15 cellular contexts compared by ENCODE assay signal in genomic region chr6:42199106-42199981, GRCh38. TPM values are rescaled to one million over a fixed set of nuclear protein-coding genes. Genes with fewer than 3 reads are reported as not detected.
DNase-seq lines count a peak whose midpoint lies in the region; ATAC-seq, FAIRE-seq and TF ChIP-seq lines count a peak whose summit lies in the region.
"Had no signal": no experiment of that assay in that cellular context is flagged by ENCODE, and none has a peak within 500 bp of the region (broad histone marks: within the 10 kb centered on the region; RNA-seq: fewer than 3 reads in every experiment).

No MANE protein-coding gene starts in this region.

- peaks cover 27% of the 10 kb centered on the region for H3K4me1 Mint-ChIP-seq in MCF 10A (ENCODE audit: insufficient read depth, unreplicated experiment)
- H3K4me1 Mint-ChIP-seq: activated naive CD4-positive, alpha-beta T cell treated with anti-CD3 and anti-CD28 coated beads, Interleukin-2, amount 50 U/mL, for 24 hours had no signal

- no peaks in the 10 kb centered on the region for H3K9me3 ChIP-seq in breast epithelium
- peaks cover 0 to 3% (median 0%) of the 10 kb centered on the region in 4 donors for H3K9me3 ChIP-seq in esophagus muscularis mucosa
- no peaks in the 10 kb centered on the region for H3K9me3 ChIP-seq in uterus
- H3K9me3 ChIP-seq: neutrophil, transverse colon had no signal

- BruUV-seq in MCF 10A (replicated peaks; lab: Mats Ljungman, UMichigan): no TSS peak

- POLR2A ChIA-PET in MCF 10A (lab: Yijun Ruan, JAX): interaction anchor here (0.6 to 1.3 kb wide), 2 partner anchors 26 to 258 kb away, joined by 3 to 5 read pairs; no protein-coding TSS in a partner anchor
- POLR2A ChIA-PET in RWPE1 (lab: Yijun Ruan, JAX; ENCODE audit: low non-redundant PET): no interaction called here

- TF ChIP-seq POLR2A in breast epithelium (IDR thresholded peaks at IDR 0.05): no peak
- no peak for TF ChIP-seq POLR2A in esophagus muscularis mucosa (IDR thresholded peaks at IDR 0.05; ENCODE audit: low read depth)
- TF ChIP-seq POLR2A in uterus (IDR thresholded peaks at IDR 0.05): no peak
- no peak for TF ChIP-seq POLR2A in GM12891 (IDR thresholded peaks at IDR 0.05; ENCODE audit: low read depth, low read length)

- no peaks in the 10 kb centered on the region for H3K27me3 Mint-ChIP-seq in MCF 10A (ENCODE audit: insufficient read depth, unreplicated experiment)
- H3K27me3 Mint-ChIP-seq: activated naive CD4-positive, alpha-beta T cell treated with anti-CD3 and anti-CD28 coated beads, Interleukin-2, amount 50 U/mL, for 24 hours; effector memory CD8-positive, alpha-beta T cell had no signal

- no peak for TF ChIP-seq CTCF in MCF 10A (IDR thresholded peaks at IDR 0.05; ENCODE audit: unreplicated experiment)
- no peak for TF ChIP-seq CTCF in breast epithelium (IDR thresholded peaks at IDR 0.05)
- no peak for TF ChIP-seq CTCF in RWPE1 (conservative IDR thresholded peaks at IDR 0.05; ENCODE audit: low read depth)
- TF ChIP-seq CTCF in esophagus muscularis mucosa (IDR thresholded peaks at IDR 0.05): no peak
- TF ChIP-seq CTCF in uterus (IDR thresholded peaks at IDR 0.05): no peak

- CTCF ChIA-PET in MCF 10A (lab: Yijun Ruan, JAX) (interaction anchor here (0.6 to 0.7 kb wide), 2 partner anchors 224 to 454 kb away, joined by 3 to 5 read pairs; no protein-coding TSS in a partner anchor), RWPE1 (lab: Yijun Ruan, JAX) (interaction anchor here (1.0 kb wide), 1 partner anchor 13 kb away, joined by 5 read pairs; no protein-coding TSS in a partner anchor)

- no peak overlapping the region for H3K4me3 Mint-ChIP-seq in MCF 10A (ENCODE audit: unreplicated experiment)
- H3K4me3 Mint-ChIP-seq: activated naive CD4-positive, alpha-beta T cell treated with anti-CD3 and anti-CD28 coated beads, Interleukin-2, amount 50 U/mL, for 24 hours; effector memory CD8-positive, alpha-beta T cell had no signal

- DNase-seq in MCF 10A (ENCODE audit: unreplicated experiment) (peak; percentile 44), breast epithelium (ENCODE audit: low spot score in 2 of 2) (no peak), RWPE1 (ENCODE audit: low spot score) (no peak), esophagus muscularis mucosa (ENCODE audit: extremely low spot score) (no peak), uterus (peak in 1 of 2 donors; percentile 36), superior temporal gyrus (ENCODE audit: extremely low spot score) (no peak), GM12891 (ENCODE audit: insufficient read length, low spot score) (no peak)
- DNase-seq: activated CD4-positive, alpha-beta T cell treated with anti-CD3 and anti-CD28 coated beads, Interleukin-2, amount 50 U/mL, for 48 hours; effector memory CD8-positive, alpha-beta T cell; stimulated activated CD4-positive, alpha-beta T cell treated with anti-CD3 and anti-CD28 coated beads, Interleukin-4, amount 100 ng/mL, for 4 hours; transverse colon had no signal

- peaks cover 11% of the 10 kb centered on the region for H3K36me3 Mint-ChIP-seq in MCF 10A (ENCODE audit: insufficient read depth, unreplicated experiment)

- no peak for TF ChIP-seq EP300 in esophagus muscularis mucosa (IDR thresholded peaks at IDR 0.05)

- FAIRE-seq in GM12891 (lab: Jason Lieb, UNC): no peak

- H3K27ac Mint-ChIP-seq in MCF 10A (ENCODE audit: low read depth, unreplicated experiment): peak overlapping the region; percentile 33
- H3K27ac Mint-ChIP-seq: activated naive CD4-positive, alpha-beta T cell treated with anti-CD3 and anti-CD28 coated beads, Interleukin-2, amount 50 U/mL, for 24 hours; effector memory CD8-positive, alpha-beta T cell had no signal

- H3K4me3 ChIP-seq in breast epithelium (no peak overlapping the region), esophagus muscularis mucosa (no peak overlapping the region), uterus (no peak overlapping the region)
- H3K4me3 ChIP-seq: transverse colon had no signal

- no peaks in the 10 kb centered on the region for H3K27me3 ChIP-seq in breast epithelium
- H3K27me3 ChIP-seq in esophagus muscularis mucosa: no peaks in the 10 kb centered on the region
- no peaks in the 10 kb centered on the region for H3K27me3 ChIP-seq in uterus
- H3K27me3 ChIP-seq: neutrophil, transverse colon had no signal

- no peaks in the 10 kb centered on the region for H3K4me1 ChIP-seq in breast epithelium
- peaks cover 5 to 34% (median 19%) of the 10 kb centered on the region in 4 donors for H3K4me1 ChIP-seq in esophagus muscularis mucosa
- H3K4me1 ChIP-seq in uterus: no peaks in the 10 kb centered on the region

- H3K27ac ChIP-seq in breast epithelium (no peak overlapping the region), RWPE1 (peak overlapping the region; percentile 64), esophagus muscularis mucosa (replicated peaks in 1 of 4) (peak overlapping the region; percentile 32 to 50 (median 34)), uterus (peak overlapping the region; percentile 73 to 80)
- H3K27ac ChIP-seq: neutrophil had no signal

- intact Hi-C loops in MCF 10A (cut with micrococcal nuclease): no loop called here
- intact Hi-C loops in breast epithelium (cut with DNase I; ENCODE audit: low total_unique reads): no loop called here
- intact Hi-C loops in esophagus muscularis mucosa (cut with DNase I): no loop called here
- intact Hi-C loops in uterus (cut with DNase I; ENCODE audit: low total_unique reads): no loop called here

- no peaks in the 10 kb centered on the region for H3K36me3 ChIP-seq in breast epithelium
- H3K36me3 ChIP-seq in esophagus muscularis mucosa: peaks cover 0 to 18% (median 12%) of the 10 kb centered on the region in 4 donors
- no peaks in the 10 kb centered on the region for H3K36me3 ChIP-seq in uterus
- H3K36me3 ChIP-seq: transverse colon had no signal

- H3K9me3 Mint-ChIP-seq in MCF 10A (ENCODE audit: unreplicated experiment): peaks cover 6% of the 10 kb centered on the region

- ATAC-seq in GM21447 (IDR thresholded peaks at IDR 0.05; ENCODE audit: unreplicated experiment): no peak
- ATAC-seq: effector memory CD8-positive, alpha-beta T cell had no signal

- WGBS in esophagus muscularis mucosa: 86% methylated on average over 5 of the region's 5 CpGs

TF ChIP-seq in GM12891, 5 proteins besides CTCF, POLR2A, EP300 and RAD21:
- TF ChIP-seq TAF1 (IDR thresholded peaks at IDR 0.05; ENCODE audit: low read depth, low read length) (no peak), POU2F2 (IDR thresholded peaks at IDR 0.05; ENCODE audit: low read depth, low read length) (no peak), SPI1 (IDR thresholded peaks at IDR 0.05; ENCODE audit: low read depth, low read length) (no peak), PAX5 (IDR thresholded peaks at IDR 0.05; ENCODE audit: insufficient read depth, low read length, severe bottlenecking) (no peak), POLR2AphosphoS5 (IDR thresholded peaks at IDR 0.05; ENCODE audit: low read depth, low read length) (no peak)

RNA-seq across cellular contexts. Expression of gene GUCA1B, which starts 4.6 kb away (rescaled TPM):
- total RNA-seq in MCF 10A (2022) (0.93 and 1.2 TPM in 2 replicates), breast epithelium (1 to 10 TPM; 1.1 to 2.9 (median 1.5) TPM), esophagus muscularis mucosa (under 1 TPM in 2 of 4 donors, not detected in 2; 0.83 to 0.86 TPM), uterus (1 to 10 TPM in 2 of 4 donors, not detected in 2; 3.8 to 4.8 TPM)
- not detected for polyA plus RNA-seq in GM12891 (2012; ENCODE audit: low read depth, missing spikeins)

RNA-seq across cellular contexts. Expression of gene MRPS10, which starts 18.3 kb away (rescaled TPM):
- total RNA-seq in MCF 10A (2022) (62.9 and 67.3 TPM in 2 replicates), breast epithelium (10 to 100 TPM; 25.6 to 37.0 (median 33.4) TPM), esophagus muscularis mucosa (10 to 100 TPM; 27.8 to 38.8 (median 29.3) TPM), uterus (10 to 100 TPM in 3 of 4 donors, 1 to 10 TPM in 1; 7.6 to 52.8 (median 22.2) TPM)
- polyA plus RNA-seq in GM12891 (2012; ENCODE audit: low read depth, missing spikeins): 18.0 TPM

RNA-seq across cellular contexts. Expression of gene GUCA1A, which starts 26.2 kb away (rescaled TPM):
- total RNA-seq in MCF 10A (2022): not detected in 2 replicates
- total RNA-seq in breast epithelium: not detected
- not detected for total RNA-seq in esophagus muscularis mucosa
- total RNA-seq in uterus: under 1 TPM in 1 of 4 donors, not detected in 3; 0.83 TPM
- polyA plus RNA-seq in GM12891 (2012; ENCODE audit: low read depth, missing spikeins): not detected
- total RNA-seq: NCI-H460, transverse colon had no signal

RNA-seq across cellular contexts. Expression of gene C6orf132, which starts 56.9 kb away (rescaled TPM):
- total RNA-seq in MCF 10A (2022): 19.5 and 31.9 TPM in 2 replicates
- 10 to 100 TPM in 2 of 3 donors, 1 to 10 TPM in 1; 4.2 to 20.2 (median 10.2) TPM for total RNA-seq in breast epithelium
- 1 to 10 TPM in 3 of 4 donors, under 1 TPM in 1; 0.83 to 2.1 (median 1.6) TPM for total RNA-seq in esophagus muscularis mucosa
- total RNA-seq in uterus: 1 to 10 TPM in 2 of 4 donors, under 1 TPM in 1, not detected in 1; 0.91 to 2.4 (median 1.0) TPM
- 0.03 TPM for polyA plus RNA-seq in GM12891 (2012; ENCODE audit: low read depth, missing spikeins)
- total RNA-seq: NCI-H460 had no signal

Comparison
In these comparisons a context has a peak if more than half of its experiments do, and no peak if none do; other contexts are left out.
1. H3K27ac ChIP-seq: peak in RWPE1 (single experiment), esophagus muscularis mucosa (4 of 4) and uterus (2 of 2); none in breast epithelium (0 of 2).